1 cellular context compared by ENCODE assay signal in the genomic region with DNA sequence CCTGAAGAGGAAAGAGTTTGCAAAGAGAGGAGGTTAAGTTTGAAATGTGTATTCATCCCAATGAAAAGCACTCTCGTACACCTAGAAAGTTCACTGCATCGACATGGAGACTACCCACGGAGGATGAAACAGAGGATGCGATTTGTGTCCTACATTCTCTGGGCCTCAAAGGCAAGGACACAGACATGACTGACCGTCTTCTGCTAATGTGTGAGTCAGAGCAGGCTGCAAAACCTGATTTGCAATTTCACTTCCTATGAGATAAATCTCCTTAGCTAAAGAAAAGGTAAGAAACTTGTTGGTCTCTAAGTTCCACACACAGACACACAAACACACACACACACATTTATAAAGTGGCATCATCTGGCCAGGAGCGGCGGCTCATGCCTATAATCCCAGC.
TF ChIP-seq lines count a peak whose summit lies in the region.

No MANE protein-coding gene starts in this region.

TF ChIP-seq in WTC11, 78 proteins besides CTCF, POLR2A, EP300 and RAD21 (continued from another document):
- TF ChIP-seq, protein P1, sequence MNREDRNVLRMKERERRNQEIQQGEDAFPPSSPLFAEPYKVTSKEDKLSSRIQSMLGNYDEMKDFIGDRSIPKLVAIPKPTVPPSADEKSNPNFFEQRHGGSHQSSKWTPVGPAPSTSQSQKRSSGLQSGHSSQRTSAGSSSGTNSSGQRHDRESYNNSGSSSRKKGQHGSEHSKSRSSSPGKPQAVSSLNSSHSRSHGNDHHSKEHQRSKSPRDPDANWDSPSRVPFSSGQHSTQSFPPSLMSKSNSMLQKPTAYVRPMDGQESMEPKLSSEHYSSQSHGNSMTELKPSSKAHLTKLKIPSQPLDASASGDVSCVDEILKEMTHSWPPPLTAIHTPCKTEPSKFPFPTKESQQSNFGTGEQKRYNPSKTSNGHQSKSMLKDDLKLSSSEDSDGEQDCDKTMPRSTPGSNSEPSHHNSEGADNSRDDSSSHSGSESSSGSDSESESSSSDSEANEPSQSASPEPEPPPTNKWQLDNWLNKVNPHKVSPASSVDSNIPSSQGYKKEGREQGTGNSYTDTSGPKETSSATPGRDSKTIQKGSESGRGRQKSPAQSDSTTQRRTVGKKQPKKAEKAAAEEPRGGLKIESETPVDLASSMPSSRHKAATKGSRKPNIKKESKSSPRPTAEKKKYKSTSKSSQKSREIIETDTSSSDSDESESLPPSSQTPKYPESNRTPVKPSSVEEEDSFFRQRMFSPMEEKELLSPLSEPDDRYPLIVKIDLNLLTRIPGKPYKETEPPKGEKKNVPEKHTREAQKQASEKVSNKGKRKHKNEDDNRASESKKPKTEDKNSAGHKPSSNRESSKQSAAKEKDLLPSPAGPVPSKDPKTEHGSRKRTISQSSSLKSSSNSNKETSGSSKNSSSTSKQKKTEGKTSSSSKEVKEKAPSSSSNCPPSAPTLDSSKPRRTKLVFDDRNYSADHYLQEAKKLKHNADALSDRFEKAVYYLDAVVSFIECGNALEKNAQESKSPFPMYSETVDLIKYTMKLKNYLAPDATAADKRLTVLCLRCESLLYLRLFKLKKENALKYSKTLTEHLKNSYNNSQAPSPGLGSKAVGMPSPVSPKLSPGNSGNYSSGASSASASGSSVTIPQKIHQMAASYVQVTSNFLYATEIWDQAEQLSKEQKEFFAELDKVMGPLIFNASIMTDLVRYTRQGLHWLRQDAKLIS (CRISPR knock-in tag; IDR thresholded peaks at IDR 0.05; ENCODE audit: borderline replicate concordance): no peak
- TF ChIP-seq NFYB (CRISPR knock-in tag; conservative IDR thresholded peaks at IDR 0.05; ENCODE audit: low read depth) (no peak), AR (CRISPR knock-in tag; IDR thresholded peaks at IDR 0.05) (no peak), GABPB1 (CRISPR knock-in tag; IDR thresholded peaks at IDR 0.05) (no peak)
TF ChIP-seq in WTC11: peak in this region for 0.
